1 cellular context compared by ENCODE assay signal in the genomic region with DNA sequence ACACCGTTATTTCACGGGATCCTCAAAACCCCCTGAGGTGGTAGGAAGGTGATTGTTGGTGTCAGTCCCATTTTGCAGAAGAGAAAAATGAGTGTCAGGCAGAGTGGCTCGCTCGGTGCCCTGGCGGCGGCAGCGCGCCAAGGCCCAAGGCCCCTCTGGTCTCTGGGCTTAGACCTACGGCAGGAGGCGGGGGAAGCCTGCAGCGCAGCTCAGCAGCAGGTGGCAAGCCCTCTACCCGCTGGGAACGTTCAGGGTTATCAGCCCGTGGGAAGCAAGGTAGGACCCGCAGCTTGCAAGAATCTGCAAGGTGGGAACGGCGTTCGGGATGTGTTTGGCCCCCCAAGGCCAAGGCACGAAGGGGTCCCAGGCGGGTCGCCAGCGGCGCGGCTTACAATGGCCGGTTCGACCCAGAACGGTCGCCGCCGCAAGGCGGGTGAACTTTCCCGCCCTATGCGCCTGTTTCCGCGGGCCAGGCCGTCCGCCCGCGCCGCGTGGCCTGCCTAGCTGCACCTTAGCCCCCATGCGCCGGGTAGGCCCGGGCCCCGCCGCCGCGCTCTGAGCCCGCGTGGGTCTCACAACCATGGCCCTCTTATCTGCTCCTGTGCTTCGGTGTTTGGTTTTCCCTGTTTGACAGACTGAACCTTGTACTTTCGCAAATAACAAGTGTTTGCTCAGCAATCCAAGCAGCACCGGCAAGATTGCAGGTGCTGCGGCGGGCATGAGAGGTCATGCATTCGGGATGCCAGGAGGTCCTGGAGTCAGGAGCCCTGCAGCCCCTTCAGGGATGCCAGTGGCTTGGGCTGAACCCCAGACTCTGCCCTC.
A peak's percentile ranks its signal among the peaks of the same experiment; 100 is the strongest.
TF ChIP-seq lines count a peak whose summit lies in the region.

No MANE protein-coding gene starts in this region.

TF ChIP-seq in HepG2, 621 proteins besides CTCF, POLR2A, EP300 and RAD21 (continued from another document and continues in another):
- TF ChIP-seq, protein P1, sequence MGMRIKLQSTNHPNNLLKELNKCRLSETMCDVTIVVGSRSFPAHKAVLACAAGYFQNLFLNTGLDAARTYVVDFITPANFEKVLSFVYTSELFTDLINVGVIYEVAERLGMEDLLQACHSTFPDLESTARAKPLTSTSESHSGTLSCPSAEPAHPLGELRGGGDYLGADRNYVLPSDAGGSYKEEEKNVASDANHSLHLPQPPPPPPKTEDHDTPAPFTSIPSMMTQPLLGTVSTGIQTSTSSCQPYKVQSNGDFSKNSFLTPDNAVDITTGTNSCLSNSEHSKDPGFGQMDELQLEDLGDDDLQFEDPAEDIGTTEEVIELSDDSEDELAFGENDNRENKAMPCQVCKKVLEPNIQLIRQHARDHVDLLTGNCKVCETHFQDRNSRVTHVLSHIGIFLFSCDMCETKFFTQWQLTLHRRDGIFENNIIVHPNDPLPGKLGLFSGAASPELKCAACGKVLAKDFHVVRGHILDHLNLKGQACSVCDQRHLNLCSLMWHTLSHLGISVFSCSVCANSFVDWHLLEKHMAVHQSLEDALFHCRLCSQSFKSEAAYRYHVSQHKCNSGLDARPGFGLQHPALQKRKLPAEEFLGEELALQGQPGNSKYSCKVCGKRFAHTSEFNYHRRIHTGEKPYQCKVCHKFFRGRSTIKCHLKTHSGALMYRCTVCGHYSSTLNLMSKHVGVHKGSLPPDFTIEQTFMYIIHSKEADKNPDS (CRISPR knock-in tag; IDR thresholded peaks at IDR 0.05), result peak; percentile 77
- TF ChIP-seq, protein P2, sequence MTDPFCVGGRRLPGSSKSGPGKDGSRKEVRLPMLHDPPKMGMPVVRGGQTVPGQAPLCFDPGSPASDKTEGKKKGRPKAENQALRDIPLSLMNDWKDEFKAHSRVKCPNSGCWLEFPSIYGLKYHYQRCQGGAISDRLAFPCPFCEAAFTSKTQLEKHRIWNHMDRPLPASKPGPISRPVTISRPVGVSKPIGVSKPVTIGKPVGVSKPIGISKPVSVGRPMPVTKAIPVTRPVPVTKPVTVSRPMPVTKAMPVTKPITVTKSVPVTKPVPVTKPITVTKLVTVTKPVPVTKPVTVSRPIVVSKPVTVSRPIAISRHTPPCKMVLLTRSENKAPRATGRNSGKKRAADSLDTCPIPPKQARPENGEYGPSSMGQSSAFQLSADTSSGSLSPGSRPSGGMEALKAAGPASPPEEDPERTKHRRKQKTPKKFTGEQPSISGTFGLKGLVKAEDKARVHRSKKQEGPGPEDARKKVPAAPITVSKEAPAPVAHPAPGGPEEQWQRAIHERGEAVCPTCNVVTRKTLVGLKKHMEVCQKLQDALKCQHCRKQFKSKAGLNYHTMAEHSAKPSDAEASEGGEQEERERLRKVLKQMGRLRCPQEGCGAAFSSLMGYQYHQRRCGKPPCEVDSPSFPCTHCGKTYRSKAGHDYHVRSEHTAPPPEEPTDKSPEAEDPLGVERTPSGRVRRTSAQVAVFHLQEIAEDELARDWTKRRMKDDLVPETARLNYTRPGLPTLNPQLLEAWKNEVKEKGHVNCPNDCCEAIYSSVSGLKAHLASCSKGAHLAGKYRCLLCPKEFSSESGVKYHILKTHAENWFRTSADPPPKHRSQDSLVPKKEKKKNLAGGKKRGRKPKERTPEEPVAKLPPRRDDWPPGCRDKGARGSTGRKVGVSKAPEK (CRISPR knock-in tag; IDR thresholded peaks at IDR 0.05; ENCODE audit: borderline replicate concordance), result peak; percentile 33; the same call in 1 of the 2 replicates
- TF ChIP-seq SP5 (CRISPR knock-in tag; IDR thresholded peaks at IDR 0.05; ENCODE audit: borderline replicate concordance, low read depth) (peak; percentile 62), TERF1 (CRISPR knock-in tag; IDR thresholded peaks at IDR 0.05) (no peak; the same call in 1 of the 2 replicates), HOXA3 (CRISPR knock-in tag; IDR thresholded peaks at IDR 0.05) (peak; percentile 97), ZMYM2 (CRISPR knock-in tag; IDR thresholded peaks at IDR 0.05) (peak; percentile 97), ESRRA (CRISPR knock-in tag; IDR thresholded peaks at IDR 0.05; ENCODE audit: low read depth) (peak; percentile 91), KDM2A (CRISPR knock-in tag; IDR thresholded peaks at IDR 0.05; ENCODE audit: borderline replicate concordance, low read depth) (peak; percentile 88), ZEB1 (IDR thresholded peaks at IDR 0.05; ENCODE audit: insufficient replicate concordance, low read depth) (peak; percentile 85), ZNF724P (CRISPR knock-in tag; IDR thresholded peaks at IDR 0.05; ENCODE audit: borderline replicate concordance) (peak; percentile 85; the same call in 1 of the 2 replicates), FOXK1 (CRISPR knock-in tag; IDR thresholded peaks at IDR 0.05; ENCODE audit: borderline replicate concordance, low read depth) (peak; percentile 54; the same call in 1 of the 2 replicates), LCORL (IDR thresholded peaks at IDR 0.05) (no peak), LCORL (CRISPR knock-in tag; IDR thresholded peaks at IDR 0.05) (peak; percentile 88), ZNF354B (CRISPR knock-in tag; IDR thresholded peaks at IDR 0.05) (no peak), ZNF3 (CRISPR knock-in tag; IDR thresholded peaks at IDR 0.05) (peak; percentile 85), ELF4 (CRISPR knock-in tag; IDR thresholded peaks at IDR 0.05; ENCODE audit: borderline replicate concordance) (no peak), MAZ (IDR thresholded peaks at IDR 0.05; ENCODE audit: borderline replicate concordance, low read depth, low read length) (peak; percentile 66; the same call in 1 of the 2 replicates), MAZ (CRISPR knock-in tag; IDR thresholded peaks at IDR 0.05; ENCODE audit: low read depth) (peak; percentile 83), ZBTB25 (CRISPR knock-in tag; IDR thresholded peaks at IDR 0.05) (peak; percentile 82; the same call in 1 of the 2 replicates), CENPT (CRISPR knock-in tag; IDR thresholded peaks at IDR 0.05; ENCODE audit: low read depth) (no peak), MYNN (CRISPR knock-in tag; IDR thresholded peaks at IDR 0.05; ENCODE audit: low read depth) (peak; percentile 86; the same call in 1 of the 2 replicates), ZFP36 (IDR thresholded peaks at IDR 0.05; ENCODE audit: borderline replicate concordance, low read depth, low read length, partially characterized antibody) (no peak), NFYC (CRISPR knock-in tag; IDR thresholded peaks at IDR 0.05) (peak; percentile 34; the same call in 1 of the 2 replicates), IRF9 (CRISPR knock-in tag; IDR thresholded peaks at IDR 0.05; ENCODE audit: borderline replicate concordance) (peak; percentile 95; the same call in 1 of the 2 replicates), ZNF251 (CRISPR knock-in tag; IDR thresholded peaks at IDR 0.05) (0 out of 2 replicates have a peak, but pooled peaks have one; percentile 44), MBD4 (IDR thresholded peaks at IDR 0.05; ENCODE audit: borderline replicate concordance, low read length) (no peak), RXRA (CRISPR knock-in tag; IDR thresholded peaks at IDR 0.05) (peak; percentile 97), ZSCAN12 (CRISPR knock-in tag; IDR thresholded peaks at IDR 0.05) (no peak), KDM4B (CRISPR knock-in tag; IDR thresholded peaks at IDR 0.05) (peak; percentile 87), PAF1 (CRISPR knock-in tag; IDR thresholded peaks at IDR 0.05) (no peak), ZNF776 (CRISPR knock-in tag; IDR thresholded peaks at IDR 0.05) (peak; percentile 95; the same call in 1 of the 2 replicates), ISL2 (CRISPR knock-in tag; IDR thresholded peaks at IDR 0.05) (peak; percentile 94)
- TF ChIP-seq, protein P3, sequence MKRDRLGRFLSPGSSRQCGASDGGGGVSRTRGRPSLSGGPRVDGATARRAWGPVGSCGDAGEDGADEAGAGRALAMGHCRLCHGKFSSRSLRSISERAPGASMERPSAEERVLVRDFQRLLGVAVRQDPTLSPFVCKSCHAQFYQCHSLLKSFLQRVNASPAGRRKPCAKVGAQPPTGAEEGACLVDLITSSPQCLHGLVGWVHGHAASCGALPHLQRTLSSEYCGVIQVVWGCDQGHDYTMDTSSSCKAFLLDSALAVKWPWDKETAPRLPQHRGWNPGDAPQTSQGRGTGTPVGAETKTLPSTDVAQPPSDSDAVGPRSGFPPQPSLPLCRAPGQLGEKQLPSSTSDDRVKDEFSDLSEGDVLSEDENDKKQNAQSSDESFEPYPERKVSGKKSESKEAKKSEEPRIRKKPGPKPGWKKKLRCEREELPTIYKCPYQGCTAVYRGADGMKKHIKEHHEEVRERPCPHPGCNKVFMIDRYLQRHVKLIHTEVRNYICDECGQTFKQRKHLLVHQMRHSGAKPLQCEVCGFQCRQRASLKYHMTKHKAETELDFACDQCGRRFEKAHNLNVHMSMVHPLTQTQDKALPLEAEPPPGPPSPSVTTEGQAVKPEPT (CRISPR knock-in tag; IDR thresholded peaks at IDR 0.05; ENCODE audit: low read depth), result peak; percentile 97
- TF ChIP-seq, protein P4, sequence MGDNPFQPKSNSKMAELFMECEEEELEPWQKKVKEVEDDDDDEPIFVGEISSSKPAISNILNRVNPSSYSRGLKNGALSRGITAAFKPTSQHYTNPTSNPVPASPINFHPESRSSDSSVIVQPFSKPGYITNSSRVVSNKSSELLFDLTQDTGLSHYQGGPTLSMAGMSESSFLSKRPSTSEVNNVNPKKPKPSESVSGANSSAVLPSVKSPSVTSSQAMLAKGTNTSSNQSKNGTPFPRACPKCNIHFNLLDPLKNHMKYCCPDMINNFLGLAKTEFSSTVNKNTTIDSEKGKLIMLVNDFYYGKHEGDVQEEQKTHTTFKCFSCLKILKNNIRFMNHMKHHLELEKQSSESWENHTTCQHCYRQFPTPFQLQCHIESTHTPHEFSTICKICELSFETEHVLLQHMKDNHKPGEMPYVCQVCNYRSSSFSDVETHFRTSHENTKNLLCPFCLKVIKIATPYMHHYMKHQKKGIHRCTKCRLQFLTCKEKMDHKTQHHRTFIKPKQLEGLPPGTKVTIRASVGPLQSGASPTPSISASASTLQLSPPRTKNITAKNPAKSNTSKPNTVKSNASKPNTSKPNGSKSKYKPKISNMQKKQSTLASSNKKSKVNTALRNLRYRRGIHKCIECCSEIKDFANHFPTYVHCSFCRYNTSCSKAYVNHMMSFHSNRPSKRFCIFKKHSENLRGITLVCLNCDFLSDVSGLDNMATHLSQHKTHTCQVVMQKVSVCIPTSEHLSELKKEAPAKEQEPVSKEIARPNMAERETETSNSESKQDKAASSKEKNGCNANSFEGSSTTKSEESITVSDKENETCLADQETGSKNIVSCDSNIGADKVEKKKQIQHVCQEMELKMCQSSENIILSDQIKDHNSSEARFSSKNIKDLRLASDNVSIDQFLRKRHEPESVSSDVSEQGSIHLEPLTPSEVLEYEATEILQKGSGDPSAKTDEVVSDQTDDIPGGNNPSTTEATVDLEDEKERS (CRISPR knock-in tag; IDR thresholded peaks at IDR 0.05), result no peak
- TF ChIP-seq, protein P5, sequence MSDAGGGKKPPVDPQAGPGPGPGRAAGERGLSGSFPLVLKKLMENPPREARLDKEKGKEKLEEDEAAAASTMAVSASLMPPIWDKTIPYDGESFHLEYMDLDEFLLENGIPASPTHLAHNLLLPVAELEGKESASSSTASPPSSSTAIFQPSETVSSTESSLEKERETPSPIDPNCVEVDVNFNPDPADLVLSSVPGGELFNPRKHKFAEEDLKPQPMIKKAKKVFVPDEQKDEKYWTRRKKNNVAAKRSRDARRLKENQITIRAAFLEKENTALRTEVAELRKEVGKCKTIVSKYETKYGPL (CRISPR knock-in tag; IDR thresholded peaks at IDR 0.05), result peak; percentile 18; the same call in 1 of the 2 replicates
- TF ChIP-seq, protein P6, sequence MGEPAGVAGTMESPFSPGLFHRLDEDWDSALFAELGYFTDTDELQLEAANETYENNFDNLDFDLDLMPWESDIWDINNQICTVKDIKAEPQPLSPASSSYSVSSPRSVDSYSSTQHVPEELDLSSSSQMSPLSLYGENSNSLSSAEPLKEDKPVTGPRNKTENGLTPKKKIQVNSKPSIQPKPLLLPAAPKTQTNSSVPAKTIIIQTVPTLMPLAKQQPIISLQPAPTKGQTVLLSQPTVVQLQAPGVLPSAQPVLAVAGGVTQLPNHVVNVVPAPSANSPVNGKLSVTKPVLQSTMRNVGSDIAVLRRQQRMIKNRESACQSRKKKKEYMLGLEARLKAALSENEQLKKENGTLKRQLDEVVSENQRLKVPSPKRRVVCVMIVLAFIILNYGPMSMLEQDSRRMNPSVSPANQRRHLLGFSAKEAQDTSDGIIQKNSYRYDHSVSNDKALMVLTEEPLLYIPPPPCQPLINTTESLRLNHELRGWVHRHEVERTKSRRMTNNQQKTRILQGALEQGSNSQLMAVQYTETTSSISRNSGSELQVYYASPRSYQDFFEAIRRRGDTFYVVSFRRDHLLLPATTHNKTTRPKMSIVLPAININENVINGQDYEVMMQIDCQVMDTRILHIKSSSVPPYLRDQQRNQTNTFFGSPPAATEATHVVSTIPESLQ (CRISPR knock-in tag; conservative IDR thresholded peaks at IDR 0.05), result 0 out of 2 replicates have a peak, but pooled peaks have one; percentile 50
